In the genomic region with DNA sequence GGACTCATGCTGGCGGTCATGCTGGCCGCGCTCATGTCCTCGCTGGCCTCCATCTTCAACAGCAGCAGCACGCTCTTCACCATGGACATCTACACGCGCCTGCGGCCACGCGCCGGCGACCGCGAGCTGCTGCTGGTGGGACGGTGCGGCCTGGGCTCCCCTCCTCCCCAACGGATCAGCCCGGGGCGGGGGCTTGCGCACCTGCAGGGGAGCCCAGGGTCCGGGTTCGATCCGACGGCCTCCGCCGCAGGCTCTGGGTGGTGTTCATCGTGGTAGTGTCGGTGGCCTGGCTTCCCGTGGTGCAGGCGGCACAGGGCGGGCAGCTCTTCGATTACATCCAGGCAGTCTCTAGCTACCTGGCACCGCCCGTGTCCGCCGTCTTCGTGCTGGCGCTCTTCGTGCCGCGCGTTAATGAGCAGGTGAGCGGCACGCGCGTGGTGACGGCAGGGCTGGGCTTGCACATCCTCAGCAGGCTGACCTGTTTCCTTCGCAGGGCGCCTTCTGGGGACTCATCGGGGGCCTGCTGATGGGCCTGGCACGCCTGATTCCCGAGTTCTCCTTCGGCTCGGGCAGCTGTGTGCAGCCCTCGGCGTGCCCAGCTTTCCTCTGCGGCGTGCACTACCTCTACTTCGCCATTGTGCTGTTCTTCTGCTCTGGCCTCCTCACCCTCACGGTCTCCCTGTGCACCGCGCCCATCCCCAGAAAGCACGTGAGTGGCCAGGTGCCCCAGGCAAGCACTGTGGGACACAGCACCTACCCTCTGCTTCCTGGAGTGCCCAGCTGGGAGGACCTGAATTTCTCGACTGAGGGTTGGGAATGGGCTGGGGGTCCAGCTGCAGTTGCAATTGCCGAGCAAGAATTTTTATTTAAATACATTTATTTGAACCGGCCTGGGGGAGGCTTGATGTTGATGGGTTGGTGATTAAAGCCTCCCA, we compare ENCODE assay signal across 9 cellular contexts. TPM values are rescaled to one million over a fixed set of nuclear protein-coding genes. Genes with fewer than 3 reads are reported as not detected.
DNase-seq lines count a peak whose midpoint lies in the region; ATAC-seq, FAIRE-seq and TF ChIP-seq lines count a peak whose summit lies in the region.
"Had no signal": no experiment of that assay in that cellular context is flagged by ENCODE, and none has a peak within 500 bp of the region (broad histone marks: within the 10 kb centered on the region; RNA-seq: fewer than 3 reads in every experiment).

No MANE protein-coding gene starts in this region.

- intact Hi-C loops in left lung (cut with DNase I): no loop called here

- FAIRE-seq in bronchial epithelial cell (lab: Jason Lieb, UNC): no peak

- no peak overlapping the region for H3K27ac ChIP-seq in left lung
- no peak overlapping the region for H3K27ac ChIP-seq in thymus (ENCODE audit: low read depth)

- CTCF ChIA-PET in activated naive CD4-positive, alpha-beta T cell treated with anti-CD3 and anti-CD28 coated beads, Interleukin-2, amount 10 ng/mL, durations not matched to agents 7 days and 5 days (lab: Charles Lee): no interaction called here

- whole genome bisulfite sequencing in thymus: 86% methylated on average over 66 of the region's 66 CpGs

- H3K4me3 Mint-ChIP-seq in activated naive CD4-positive, alpha-beta T cell treated with anti-CD3 and anti-CD28 coated beads, Interleukin-2, amount 10 ng/mL, durations not matched to agents 7 days and 5 days: peak overlapping the region; percentile 23

- DNase-seq in activated naive CD4-positive, alpha-beta T cell treated with anti-CD3 and anti-CD28 coated beads, Interleukin-2, amount 10 ng/mL, durations not matched to agents 7 days and 5 days: no peak
- DNase-seq in activated naive CD4-positive, alpha-beta T cell treated with anti-CD3 and anti-CD28 coated beads, Interleukin-2, amount 50 U/mL, for 16 hours: no peak
- no peak for DNase-seq in bronchial epithelial cell (ENCODE audit: low read depth)
- DNase-seq in left lung: peak in 1 of 2 donors; percentile 77
- no peak for DNase-seq in SHP77 (lab: John Stamatoyannopoulos, UW)
- DNase-seq in NCI-H1436 (lab: John Stamatoyannopoulos, UW): no peak

- H3K4me3 ChIP-seq in bronchial epithelial cell (ENCODE audit: low read depth, low read length): peak overlapping the region; percentile 54
- peak overlapping the region; percentile 46 to 51 for H3K4me3 ChIP-seq in left lung
- peak overlapping the region; percentile 61 for H3K4me3 ChIP-seq in thymus (ENCODE audit: low read length)
- H3K4me3 ChIP-seq: mucosa of descending colon had no signal

- H3K9me3 Mint-ChIP-seq in activated naive CD4-positive, alpha-beta T cell treated with anti-CD3 and anti-CD28 coated beads, Interleukin-2, amount 10 ng/mL, durations not matched to agents 7 days and 5 days: no peaks in the 10 kb centered on the region

- H3K27me3 ChIP-seq in bronchial epithelial cell (ENCODE audit: control insufficient read depth, insufficient read depth, low read length) (no peaks in the 10 kb centered on the region), left lung (peaks cover 0 to 19% of the 10 kb centered on the region in 2 donors), thymus (ENCODE audit: control insufficient read depth, insufficient read depth) (peaks cover 4% of the 10 kb centered on the region)

- H3K9me3 ChIP-seq in left lung (no peaks in the 10 kb centered on the region), thymus (ENCODE audit: control insufficient read depth) (no peaks in the 10 kb centered on the region)
- H3K9me3 ChIP-seq: mucosa of descending colon had no signal

- H3K36me3 ChIP-seq in bronchial epithelial cell (ENCODE audit: control insufficient read depth, insufficient read depth, low read length) (peaks cover 9% of the 10 kb centered on the region), left lung (peaks cover 0 to 39% of the 10 kb centered on the region in 2 donors), thymus (ENCODE audit: control insufficient read depth, insufficient read depth) (peaks cover 30% of the 10 kb centered on the region)

- TF ChIP-seq CTCF in bronchial epithelial cell (IDR thresholded peaks at IDR 0.05; ENCODE audit: insufficient read depth, low read length, severe bottlenecking) (no peak), left lung (IDR thresholded peaks at IDR 0.05) (no peak)

- peaks cover 7 to 25% of the 10 kb centered on the region in 2 donors for H3K4me1 ChIP-seq in left lung
- H3K4me1 ChIP-seq in thymus (ENCODE audit: control insufficient read depth, insufficient read depth, low read length): peaks cover 17% of the 10 kb centered on the region

- H3K27ac Mint-ChIP-seq in activated naive CD4-positive, alpha-beta T cell treated with anti-CD3 and anti-CD28 coated beads, Interleukin-2, amount 10 ng/mL, durations not matched to agents 7 days and 5 days: no peak overlapping the region

- H3K27me3 Mint-ChIP-seq in activated naive CD4-positive, alpha-beta T cell treated with anti-CD3 and anti-CD28 coated beads, Interleukin-2, amount 10 ng/mL, durations not matched to agents 7 days and 5 days: peaks cover 41% of the 10 kb centered on the region

- H3K4me1 Mint-ChIP-seq in activated naive CD4-positive, alpha-beta T cell treated with anti-CD3 and anti-CD28 coated beads, Interleukin-2, amount 10 ng/mL, durations not matched to agents 7 days and 5 days: peaks cover 17% of the 10 kb centered on the region

- peaks cover 3% of the 10 kb centered on the region for H3K36me3 Mint-ChIP-seq in activated naive CD4-positive, alpha-beta T cell treated with anti-CD3 and anti-CD28 coated beads, Interleukin-2, amount 10 ng/mL, durations not matched to agents 7 days and 5 days

- no peak for ATAC-seq in left lung
- no peak for ATAC-seq in HG03521 (IDR thresholded peaks at IDR 0.05; ENCODE audit: unreplicated experiment)

RNA-seq across cellular contexts. Expression of gene SLC5A2, which starts 6.0 kb away (rescaled TPM):
- total RNA-seq in bronchial epithelial cell: under 0.01 TPM in 1 of 2 replicates, not detected in the other
- 1 to 10 TPM in 1 of 2 donors, under 1 TPM in 1; 0.92 to 1.4 TPM for total RNA-seq in left lung
- polyA plus RNA-seq in thymus: 2.8 TPM

RNA-seq across cellular contexts. Expression of gene TGFB1I1, which starts 16.9 kb away (rescaled TPM):
- total RNA-seq in bronchial epithelial cell: 1.6 and 2.8 TPM in 2 replicates
- total RNA-seq in left lung: 10 to 100 TPM; 49.3 to 70.3 TPM
- polyA plus RNA-seq in thymus: 9.2 TPM

RNA-seq across cellular contexts. Expression of gene RUSF1, which starts 19.3 kb away (rescaled TPM):
- 26.9 TPM in 2 replicates for total RNA-seq in bronchial epithelial cell
- 10 to 100 TPM; 58.2 to 67.4 TPM for total RNA-seq in left lung
- 72.9 TPM for polyA plus RNA-seq in thymus

RNA-seq across cellular contexts. Expression of gene ARMC5, which starts 29.6 kb away (rescaled TPM):
- total RNA-seq in bronchial epithelial cell (4.2 and 8.4 TPM in 2 replicates), left lung (10 to 100 TPM in 1 of 2 donors, 1 to 10 TPM in 1; 8.5 to 10.1 TPM)
- 19.7 TPM for polyA plus RNA-seq in thymus

RNA-seq across cellular contexts. Expression of gene AHSP, which starts 38.8 kb away (rescaled TPM):
- total RNA-seq in bronchial epithelial cell (not detected in 2 replicates), left lung (not detected)
- 2.0 TPM for polyA plus RNA-seq in thymus
- total RNA-seq: mucosa of descending colon had no signal

Comparison
In these comparisons a context has a peak if more than half of its experiments do, and no peak if none do; other contexts are left out.
1. RNA of gene TGFB1I1, which starts 16.9 kb away (total RNA-seq): 49.3 to 70.3 TPM in left lung; 1.6 to 2.8 TPM in bronchial epithelial cell; every median in the first group is over 10 times any median in the second.
2. Peak in every context shown above with its lines, with median percentiles within 50 percentile points of each other: H3K4me3 ChIP-seq.